8 cellular contexts compared by ENCODE assay signal in genomic region chr10:97713828-97714400, GRCh38. TPM values are rescaled to one million over a fixed set of nuclear protein-coding genes. Genes with fewer than 3 reads are reported as not detected.
DNase-seq lines count a peak whose midpoint lies in the region; ATAC-seq, FAIRE-seq and TF ChIP-seq lines count a peak whose summit lies in the region.

No MANE protein-coding gene starts in this region.

- peaks cover 5 to 70% (median 44%) of the 10 kb centered on the region in 9 donors for H3K4me1 ChIP-seq in heart right ventricle

- TF ChIP-seq CTCF in D721Med (IDR thresholded peaks at IDR 0.05; ENCODE audit: insufficient read depth, missing control alignments) (peak; percentile 24), heart right ventricle (IDR thresholded peaks at IDR 0.05) (peak in 4 of 9 donors; percentile 24 to 41 (median 34))

- intact Hi-C loops in heart right ventricle (cut with DNase I) (loop anchor here in 2 of 10 donors (2.0 kb wide), 2 partner anchors 17 to 27 kb away; partner anchors contain the start of gene AVPI1 (in 1 of the 2)), posterior cingulate gyrus (cut with DNase I) (no loop called here)

- 0 to 1% methylated on average over 52 to 59 of the region's 69 CpGs for WGBS in heart right ventricle, 2 donors

- H3K27me3 ChIP-seq in heart right ventricle: no peaks in the 10 kb centered on the region

- peak overlapping the region; percentile 87 to 98 (median 94) for H3K27ac ChIP-seq in heart right ventricle

- in situ Hi-C loops in SK-MEL-5 (cut with HindIII; ENCODE audit: low pct_unique_long_range_greater_than_20kb, low sequenced_read_pairs): no loop called here

- H3K4me3 ChIP-seq in heart right ventricle: peak overlapping the region; percentile 57 to 80 (median 70)

- FAIRE-seq in D721Med (lab: Jason Lieb, UNC) (no peak), HTR-8/SVneo (lab: Jason Lieb, UNC) (peak; percentile 79)

- DNase-seq in D721Med (ENCODE audit: insufficient read length, low spot score): peak; percentile 82
- DNase-seq in HTR-8/SVneo (ENCODE audit: insufficient read length, low spot score): peak; percentile 54
- peak; percentile 58 for DNase-seq in SK-MEL-5 (ENCODE audit: low read depth, low spot score)
- DNase-seq in amygdala (lab: John Stamatoyannopoulos, UW): peak in 50 of 56 donors; percentile 17 to 78 (median 54)
- peak; percentile 70 to 76 for DNase-seq in heart right ventricle
- DNase-seq in posterior cingulate gyrus: peak; percentile 58 to 96 (median 75)

- H3K9me3 ChIP-seq in heart right ventricle: no peaks in the 10 kb centered on the region

- peaks cover 0 to 16% (median 0%) of the 10 kb centered on the region in 9 donors for H3K36me3 ChIP-seq in heart right ventricle

- ATAC-seq in GM19455 (IDR thresholded peaks at IDR 0.05; ENCODE audit: unreplicated experiment): peak; percentile 91
- peak; percentile 63 to 86 (median 70) for ATAC-seq in heart right ventricle
- no peak for ATAC-seq in HG02840 (IDR thresholded peaks at IDR 0.05; ENCODE audit: low FRiP score, unreplicated experiment)

RNA-seq across cellular contexts. Expression of gene MARVELD1, which starts 0.4 kb away (rescaled TPM):
- 27.4 and 28.4 TPM in 2 replicates for total RNA-seq in SK-MEL-5 (2014; rRNA removed; shearing (Covaris generic))
- 65.5 and 84.2 TPM in 2 replicates for polyA plus RNA-seq in SK-MEL-5 (2015; cell fraction: cytosol; rRNA removed)
- polyA plus RNA-seq in SK-MEL-5 (2015; cell fraction: nucleus; rRNA removed): 33.9 and 35.5 TPM in 2 replicates
- 10 to 100 TPM in 1 of 10 donors, 1 to 10 TPM in 9; 2.8 to 10.2 (median 5.8) TPM for total RNA-seq in heart right ventricle
- 10 to 100 TPM in 1 of 2 donors, 1 to 10 TPM in 1; 5.0 to 11.9 TPM for polyA plus RNA-seq in heart right ventricle

RNA-seq across cellular contexts. Expression of gene ZFYVE27, which starts 23.0 kb away (rescaled TPM):
- total RNA-seq in SK-MEL-5 (2014; rRNA removed; shearing (Covaris generic)): 27.5 and 27.9 TPM in 2 replicates
- 31.2 and 37.8 TPM in 2 replicates for polyA plus RNA-seq in SK-MEL-5 (2015; cell fraction: cytosol; rRNA removed)
- 103 and 110 TPM in 2 replicates for polyA plus RNA-seq in SK-MEL-5 (2015; cell fraction: nucleus; rRNA removed)
- 10 to 100 TPM in 8 of 10 donors, 1 to 10 TPM in 2; 7.5 to 16.0 (median 11.8) TPM for total RNA-seq in heart right ventricle
- polyA plus RNA-seq in heart right ventricle: 10 to 100 TPM; 10.2 to 17.6 TPM

RNA-seq across cellular contexts. Expression of gene AVPI1, which starts 26.9 kb away (rescaled TPM):
- 126 and 133 TPM in 2 replicates for total RNA-seq in SK-MEL-5 (2014; rRNA removed; shearing (Covaris generic))
- 91.0 and 105 TPM in 2 replicates for polyA plus RNA-seq in SK-MEL-5 (2015; cell fraction: cytosol; rRNA removed)
- polyA plus RNA-seq in SK-MEL-5 (2015; cell fraction: nucleus; rRNA removed): 16.6 and 22.6 TPM in 2 replicates
- 10 to 100 TPM in 3 of 10 donors, 1 to 10 TPM in 7; 6.5 to 12.9 (median 9.1) TPM for total RNA-seq in heart right ventricle
- polyA plus RNA-seq in heart right ventricle: 10 to 100 TPM in 1 of 2 donors, 1 to 10 TPM in 1; 5.3 to 41.0 TPM

RNA-seq across cellular contexts. Expression of gene SFRP5, which starts 57.9 kb away (rescaled TPM):
- total RNA-seq in SK-MEL-5 (2014; rRNA removed; shearing (Covaris generic)): 0.08 and 0.21 TPM in 2 replicates
- 0.32 and 1.2 TPM in 2 replicates for polyA plus RNA-seq in SK-MEL-5 (2015; cell fraction: cytosol; rRNA removed)
- polyA plus RNA-seq in SK-MEL-5 (2015; cell fraction: nucleus; rRNA removed): not detected in 2 replicates
- total RNA-seq in heart right ventricle: 1 to 10 TPM in 4 of 10 donors, under 1 TPM in 4, not detected in 2; 0.19 to 4.3 (median 1.0) TPM
- 1 to 10 TPM in 1 of 2 donors, under 1 TPM in 1; 0.42 to 1.9 TPM for polyA plus RNA-seq in heart right ventricle
